ENCODE assay signal across 12 cellular contexts in the genomic region with DNA sequence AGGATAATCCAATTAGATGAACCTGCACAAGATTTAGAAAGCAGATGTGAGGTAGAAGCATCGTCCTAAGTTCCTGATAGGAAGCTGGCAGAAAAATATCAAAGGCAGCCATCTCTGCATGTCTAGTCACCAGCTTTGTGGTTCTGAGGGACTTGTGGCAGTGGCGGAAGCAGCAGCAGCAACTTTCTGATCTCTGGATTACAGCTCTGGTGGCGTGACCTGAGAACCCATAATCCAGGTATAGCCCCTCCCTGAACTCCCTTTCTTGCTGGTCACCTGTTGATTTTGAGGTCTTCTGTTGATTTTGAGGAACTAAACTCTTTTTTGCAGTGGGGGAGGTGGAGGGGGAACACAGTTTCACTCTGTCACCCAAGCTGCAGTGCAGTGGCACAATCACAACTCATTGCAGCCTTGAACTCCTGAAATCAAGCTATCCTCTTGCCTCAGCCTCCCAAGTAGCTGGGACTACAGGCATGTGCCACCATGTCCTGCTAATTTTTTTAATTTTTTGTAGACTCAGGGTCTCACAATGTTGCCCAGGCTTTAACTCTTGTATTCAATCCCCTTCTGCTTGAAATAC. TPM values are rescaled to one million over a fixed set of nuclear protein-coding genes. Genes with fewer than 3 reads are reported as not detected.
A peak's percentile ranks its signal among the peaks of the same experiment; 100 is the strongest.
DNase-seq lines count a peak whose midpoint lies in the region; ATAC-seq and TF ChIP-seq lines count a peak whose summit lies in the region.
"Had no signal": no experiment of that assay in that cellular context is flagged by ENCODE, and none has a peak within 500 bp of the region (broad histone marks: within the 10 kb centered on the region; RNA-seq: fewer than 3 reads in every experiment).

No MANE protein-coding gene starts in this region.

- intact Hi-C loops in left ventricle myocardium inferior (cut with micrococcal nuclease) = no loop called here

- H3K27me3 ChIP-seq in left ventricle myocardium inferior (ENCODE audit: low read depth) = no peaks in the 10 kb centered on the region

- H3K9me3 Mint-ChIP-seq in T-cell = no peaks in the 10 kb centered on the region
- no peaks in the 10 kb centered on the region for H3K9me3 Mint-ChIP-seq in activated naive CD4-positive, alpha-beta T cell treated with anti-CD3 and anti-CD28 coated beads, Interleukin-2, amount 10 ng/mL, durations not matched to agents 7 days and 5 days

- peak; percentile 48 for DNase-seq in activated CD4-positive, alpha-beta T cell treated with anti-CD3 and anti-CD28 coated beads for 48 hours
- DNase-seq in activated CD4-positive, alpha-beta T cell treated with anti-CD3 and anti-CD28 coated beads, Interleukin-2, amount 50 U/mL, for 4 hours = no peak
- DNase-seq in T-cell = peak in 33 of 34 experiments; percentile 17 to 66 (median 32)
- peak; percentile 81 for DNase-seq in activated naive CD4-positive, alpha-beta T cell treated with anti-CD3 and anti-CD28 coated beads, Interleukin-2, amount 10 ng/mL, durations not matched to agents 7 days and 5 days
- peak in 4 of 6 experiments; percentile 28 to 63 (median 58) for DNase-seq in stimulated activated naive CD4-positive, alpha-beta T cell (lab: John Stamatoyannopoulos, UW)
- DNase-seq in GOT3 (lab: John Stamatoyannopoulos, UW) = no peak
- DNase-seq in left ventricle myocardium inferior = no peak
- DNase-seq: lower lobe of right lung; NCI-H1092 treated with DMSO at 0.1 percent for 48 hours; NK-92 treated with Interleukin-12 subunit alpha and Interleukin-12 subunit beta, amount 100 ng/mL, for 24 hours had no signal

- CTCF ChIA-PET in T-cell (lab: Charles Lee) = interaction anchor here in 1 of 2 donors (0.5 to 1.6 kb wide), 5 partner anchors 18 to 1524 kb away, joined by 3 to 12 read pairs (median 3); no protein-coding TSS in a partner anchor
- CTCF ChIA-PET in activated naive CD4-positive, alpha-beta T cell treated with anti-CD3 and anti-CD28 coated beads, Interleukin-2, amount 10 ng/mL, durations not matched to agents 7 days and 5 days (lab: Charles Lee) = interaction anchor here (1.2 to 1.7 kb wide), 3 partner anchors 16 to 89 kb away, joined by 3 to 7 read pairs (median 4); no protein-coding TSS in a partner anchor

- H3K27ac ChIP-seq in left ventricle myocardium inferior (replicated peaks) = no peak overlapping the region
- H3K27ac ChIP-seq: lower lobe of right lung, prostate gland had no signal

- H3K4me1 ChIP-seq in left ventricle myocardium inferior = peaks cover 12% of the 10 kb centered on the region
- H3K4me1 ChIP-seq: lower lobe of right lung, prostate gland had no signal

- H3K4me3 Mint-ChIP-seq in T-cell = peak overlapping the region in 2 of 3 donors; percentile 34
- peak overlapping the region; percentile 19 for H3K4me3 Mint-ChIP-seq in activated naive CD4-positive, alpha-beta T cell treated with anti-CD3 and anti-CD28 coated beads, Interleukin-2, amount 10 ng/mL, durations not matched to agents 7 days and 5 days

- no peak for TF ChIP-seq CTCF in left ventricle myocardium inferior (IDR thresholded peaks at IDR 0.05; ENCODE audit: borderline replicate concordance)

- POLR2A ChIA-PET in T-cell (lab: Charles Lee) = interaction anchor here in 1 of 2 donors (1.2 kb wide), 1 partner anchor 15 kb away, joined by 3 read pairs; no protein-coding TSS in a partner anchor

- no peaks in the 10 kb centered on the region for H3K36me3 Mint-ChIP-seq in T-cell
- H3K36me3 Mint-ChIP-seq in activated naive CD4-positive, alpha-beta T cell treated with anti-CD3 and anti-CD28 coated beads, Interleukin-2, amount 10 ng/mL, durations not matched to agents 7 days and 5 days = peaks cover 3% of the 10 kb centered on the region

- peaks cover 17 to 24% (median 19%) of the 10 kb centered on the region in 3 donors for H3K4me1 Mint-ChIP-seq in T-cell
- H3K4me1 Mint-ChIP-seq in activated naive CD4-positive, alpha-beta T cell treated with anti-CD3 and anti-CD28 coated beads, Interleukin-2, amount 10 ng/mL, durations not matched to agents 7 days and 5 days = peaks cover 33% of the 10 kb centered on the region

- peak; percentile 93 to 99 (median 97) for ATAC-seq in T-cell (replicated peaks in 1 of 4)
- no peak for ATAC-seq in GM21737 (IDR thresholded peaks at IDR 0.05; ENCODE audit: unreplicated experiment)

- peaks cover 2 to 7% of the 10 kb centered on the region in 2 donors for H3K27me3 Mint-ChIP-seq in T-cell
- peaks cover 9% of the 10 kb centered on the region for H3K27me3 Mint-ChIP-seq in activated naive CD4-positive, alpha-beta T cell treated with anti-CD3 and anti-CD28 coated beads, Interleukin-2, amount 10 ng/mL, durations not matched to agents 7 days and 5 days

- peak overlapping the region; percentile 72 to 74 for H3K27ac Mint-ChIP-seq in T-cell
- peak overlapping the region; percentile 85 for H3K27ac Mint-ChIP-seq in activated naive CD4-positive, alpha-beta T cell treated with anti-CD3 and anti-CD28 coated beads, Interleukin-2, amount 10 ng/mL, durations not matched to agents 7 days and 5 days

- no peak overlapping the region for H3K4me3 ChIP-seq in left ventricle myocardium inferior
- H3K4me3 ChIP-seq: lower lobe of right lung, prostate gland had no signal

- H3K36me3 ChIP-seq in left ventricle myocardium inferior = no peaks in the 10 kb centered on the region
- H3K36me3 ChIP-seq: lower lobe of right lung, prostate gland had no signal

- no peaks in the 10 kb centered on the region for H3K9me3 ChIP-seq in left ventricle myocardium inferior (replicated peaks)
- H3K9me3 ChIP-seq: lower lobe of right lung, prostate gland had no signal

RNA-seq across cellular contexts. Expression of a gene that starts 7.9 kb away (rescaled TPM):
- total RNA-seq in T-cell (1 to 10 TPM in 1 of 5 donors, under 1 TPM in 4; 0.30 to 1.0 (median 0.43) TPM), left ventricle myocardium inferior (1.2 TPM)

Comparison
In these comparisons a context has a peak if more than half of its experiments do, and no peak if none do; other contexts are left out.
1. DNase-seq: peak in activated CD4-positive, alpha-beta T cell treated with anti-CD3 and anti-CD28 coated beads for 48 hours (single experiment), T-cell (33 of 34), activated naive CD4-positive, alpha-beta T cell treated with anti-CD3 and anti-CD28 coated beads, Interleukin-2, amount 10 ng/mL, durations not matched to agents 7 days and 5 days (single experiment) and stimulated activated naive CD4-positive, alpha-beta T cell (4 of 6); none in activated CD4-positive, alpha-beta T cell treated with anti-CD3 and anti-CD28 coated beads, Interleukin-2, amount 50 U/mL, for 4 hours (0 of 2), GOT3 (single experiment) and left ventricle myocardium inferior (single experiment).